13 cellular contexts compared by ENCODE assay signal in genomic region chr7:118250860-118251494, GRCh38. TPM values are rescaled to one million over a fixed set of nuclear protein-coding genes. Genes with fewer than 3 reads are reported as not detected.
DNase-seq lines count a peak whose midpoint lies in the region; ATAC-seq, FAIRE-seq and TF ChIP-seq lines count a peak whose summit lies in the region.
"Had no signal": no experiment of that assay in that cellular context is flagged by ENCODE, and none has a peak within 500 bp of the region (broad histone marks: within the 10 kb centered on the region; RNA-seq: fewer than 3 reads in every experiment).

No MANE protein-coding gene starts in this region.

- 89% methylated on average over 4 of the region's 4 CpGs for WGBS in testis, 2 donors

- TF ChIP-seq POLR2A in testis (IDR thresholded peaks at IDR 0.05): no peak

- no peak overlapping the region for H2AFZ ChIP-seq in PC-9

- TF ChIP-seq CTCF in PC-9 (conservative IDR thresholded peaks at IDR 0.05) (peak; percentile 57), testis (IDR thresholded peaks at IDR 0.05) (peak in 2 of 3 experiments; percentile 8 to 37), ascending aorta (IDR thresholded peaks at IDR 0.05) (no peak)

- H3K9me2 ChIP-seq in PC-9 (ENCODE audit: insufficient read depth): no peaks in the 10 kb centered on the region

- no peaks in the 10 kb centered on the region for H3K27me3 ChIP-seq in PC-9 (ENCODE audit: insufficient read depth, low read depth)
- H3K27me3 ChIP-seq in testis: no peaks in the 10 kb centered on the region
- H3K27me3 ChIP-seq in ascending aorta: no peaks in the 10 kb centered on the region
- H3K27me3 ChIP-seq: tibial nerve had no signal

- no peak overlapping the region for H3K27ac Mint-ChIP-seq in T-cell
- H3K27ac Mint-ChIP-seq: natural killer cell treated with Interleukin-12 subunit alpha and Interleukin-12 subunit beta and Interleukin-15 and Interleukin-18, amount 100 ng/mL, for 72 hours had no signal

- H3K4me1 ChIP-seq in PC-9 (replicated peaks; ENCODE audit: insufficient read depth) (no peaks in the 10 kb centered on the region), testis (no peaks in the 10 kb centered on the region), ascending aorta (no peaks in the 10 kb centered on the region)
- H3K4me1 ChIP-seq: tibial nerve had no signal

- POLR2A ChIA-PET in PC-9 (lab: Charles Lee; ENCODE audit: unreplicated experiment): interaction anchor here (0.6 kb wide), 1 partner anchor 13 kb away, joined by 5 read pairs; no protein-coding TSS in a partner anchor
- POLR2A ChIA-PET in T-cell (lab: Charles Lee): no interaction called here

- BruUV-seq in PC-9 (replicated peaks; lab: Mats Ljungman, UMichigan): no TSS peak

- no peaks in the 10 kb centered on the region for H3K36me3 Mint-ChIP-seq in T-cell
- H3K36me3 Mint-ChIP-seq: natural killer cell treated with Interleukin-12 subunit alpha and Interleukin-12 subunit beta and Interleukin-15 and Interleukin-18, amount 100 ng/mL, for 72 hours had no signal

- no peaks in the 10 kb centered on the region for H3K79me2 ChIP-seq in PC-9 (ENCODE audit: low read depth)

- H3K4me1 Mint-ChIP-seq in T-cell: no peaks in the 10 kb centered on the region

- no peak for ATAC-seq in T-cell (replicated peaks in 1 of 4)
- ATAC-seq: natural killer cell treated with Interleukin-12 subunit alpha and Interleukin-12 subunit beta and Interleukin-15 and Interleukin-18, amount 100 ng/mL, for 72 hours had no signal

- DNase-seq in SIG-M5 treated with dmso at 0.1 percent for 504 hours (lab: John Stamatoyannopoulos, UW; ENCODE audit: unreplicated experiment) (peak; percentile 13), SIG-M5 (lab: John Stamatoyannopoulos, UW) (no peak), PC-9 (no peak), testis (no peak), T-cell (no peak), ascending aorta (ENCODE audit: low spot score in 2 of 2) (no peak), amygdala (lab: John Stamatoyannopoulos, UW) (no peak)
- DNase-seq: central memory CD4-positive, alpha-beta T cell; NCI-H1092; NCI-H510A treated with DMSO at 0.1 percent for 48 hours had no signal

- peaks cover 0 to 3% (median 0%) of the 10 kb centered on the region in 3 donors for H3K9me3 Mint-ChIP-seq in T-cell
- H3K9me3 Mint-ChIP-seq: natural killer cell treated with Interleukin-12 subunit alpha and Interleukin-12 subunit beta and Interleukin-15 and Interleukin-18, amount 100 ng/mL, for 72 hours had no signal

- peak; percentile 31 for FAIRE-seq in endometrium (lab: Jason Lieb, UNC)

- intact Hi-C loops in PC-9 (cut with micrococcal nuclease; ENCODE audit: unreplicated experiment): no loop called here
- intact Hi-C loops in testis (cut with DNase I; ENCODE audit: low total_unique reads): no loop called here
- intact Hi-C loops in ascending aorta (cut with DNase I): no loop called here

- H3F3A ChIP-seq in PC-9 (ENCODE audit: insufficient read depth, low read depth): no peaks in the 10 kb centered on the region

- H3K27me3 Mint-ChIP-seq in T-cell: peaks cover 0 to 13% of the 10 kb centered on the region in 2 donors

- H4K20me1 ChIP-seq in PC-9 (ENCODE audit: insufficient read depth): no peaks in the 10 kb centered on the region

- H3K4me3 Mint-ChIP-seq in T-cell: no peak overlapping the region
- H3K4me3 Mint-ChIP-seq: natural killer cell treated with Interleukin-12 subunit alpha and Interleukin-12 subunit beta and Interleukin-15 and Interleukin-18, amount 100 ng/mL, for 72 hours had no signal

- no peak overlapping the region for H3K4me3 ChIP-seq in PC-9
- no peak overlapping the region for H3K4me3 ChIP-seq in testis
- no peak overlapping the region for H3K4me3 ChIP-seq in ascending aorta
- H3K4me3 ChIP-seq: tibial nerve had no signal

- H3K4me2 ChIP-seq in PC-9: no peak overlapping the region

- H3K27ac ChIP-seq in PC-9 (no peak overlapping the region), testis (no peak overlapping the region), ascending aorta (no peak overlapping the region)
- H3K27ac ChIP-seq: tibial nerve had no signal

- CTCF ChIA-PET in PC-9 (lab: Charles Lee): no interaction called here
- CTCF ChIA-PET in T-cell (lab: Charles Lee): no interaction called here

- H3K9me3 ChIP-seq in PC-9 (ENCODE audit: insufficient read depth, low read depth) (no peaks in the 10 kb centered on the region), testis (no peaks in the 10 kb centered on the region), ascending aorta (no peaks in the 10 kb centered on the region)
- H3K9me3 ChIP-seq: tibial nerve had no signal

- H3K36me3 ChIP-seq in PC-9 (ENCODE audit: low read depth) (no peaks in the 10 kb centered on the region), testis (ENCODE audit: low read depth, missing control alignments) (no peaks in the 10 kb centered on the region), ascending aorta (no peaks in the 10 kb centered on the region)
- H3K36me3 ChIP-seq: tibial nerve had no signal

RNA-seq across cellular contexts. Expression of gene ANKRD7, which starts 26.5 kb away (rescaled TPM):
- 2.4 and 6.9 TPM in 2 replicates for total RNA-seq in PC-9 (2021)
- total RNA-seq in testis: 100 to 1,000 TPM; 503 to 598 TPM
- 1,292 TPM for polyA plus RNA-seq in testis (ENCODE audit: insufficient read depth, low read depth, low replicate concordance)
- under 1 TPM in 4 of 5 donors, not detected in 1; 0.29 to 0.88 (median 0.52) TPM for total RNA-seq in T-cell
- total RNA-seq in ascending aorta: not detected
- total RNA-seq: natural killer cell treated with Interleukin-12 subunit alpha and Interleukin-12 subunit beta and Interleukin-15 and Interleukin-18, amount 100 ng/mL, for 72 hours had no signal

Comparison
In these comparisons a context has a peak if more than half of its experiments do, and no peak if none do; other contexts are left out.
1. CTCF ChIP-seq: peak in PC-9 (single experiment) and testis (2 of 3); none in ascending aorta (0 of 3).
2. RNA of gene ANKRD7, which starts 26.5 kb away (total RNA-seq): 503 to 598 TPM in testis; 2.4 to 6.9 TPM in PC-9, 0.29 to 0.88 TPM in T-cell and not detected in ascending aorta (single experiment); every median in the first group is over 10 times any median in the second.